Comparison of ENCODE assay signal across 12 cellular contexts in genomic region chr12:117580718-117581062, GRCh38.
DNase-seq lines count a peak whose midpoint lies in the region; ATAC-seq and TF ChIP-seq lines count a peak whose summit lies in the region.
"Had no signal": no experiment of that assay in that cellular context is flagged by ENCODE, and none has a peak within 500 bp of the region (broad histone marks: within the 10 kb centered on the region; RNA-seq: fewer than 3 reads in every experiment).

No MANE protein-coding gene starts in this region.

- no peak for ATAC-seq in activated CD4-positive, alpha-beta T cell treated with anti-CD3 and anti-CD28 coated beads for 36 hours
- ATAC-seq in GM18909 (IDR thresholded peaks at IDR 0.05; ENCODE audit: poor library complexity, unreplicated experiment), result no peak

- POLR2A ChIA-PET in activated CD4-positive, alpha-beta T cell treated with anti-CD3 and anti-CD28 coated beads for 36 hours (lab: Charles Lee), result no interaction called here

- H3K4me1 ChIP-seq in tibial artery, result no peaks in the 10 kb centered on the region
- H3K4me1 ChIP-seq: lower lobe of right lung had no signal

- H3K4me1 Mint-ChIP-seq in activated CD4-positive, alpha-beta T cell treated with anti-CD3 and anti-CD28 coated beads for 36 hours, result no peaks in the 10 kb centered on the region

- no peak for TF ChIP-seq CTCF in tibial artery (IDR thresholded peaks at IDR 0.05)

- CTCF ChIA-PET in activated CD4-positive, alpha-beta T cell treated with anti-CD3 and anti-CD28 coated beads for 36 hours (lab: Charles Lee), result interaction anchor here (2.4 kb wide), 1 partner anchor 8 kb away, joined by 9 read pairs; no protein-coding TSS in a partner anchor

- no peak overlapping the region for H3K4me3 ChIP-seq in tibial artery
- H3K4me3 ChIP-seq: lower lobe of right lung had no signal

- H3K27me3 Mint-ChIP-seq in activated CD4-positive, alpha-beta T cell treated with anti-CD3 and anti-CD28 coated beads for 36 hours, result no peaks in the 10 kb centered on the region

- H3K27me3 ChIP-seq in tibial artery, result peaks cover 0 to 7% of the 10 kb centered on the region in 2 donors

- H3K4me3 Mint-ChIP-seq in activated CD4-positive, alpha-beta T cell treated with anti-CD3 and anti-CD28 coated beads for 36 hours, result no peak overlapping the region
- H3K4me3 Mint-ChIP-seq: dendritic cell treated with granulocyte-macrophage colony-stimulating factor and Interleukin-4, amounts not matched to agents 40 ng/mL and 50 ng/mL, for 4 days had no signal

- no peak overlapping the region for H3K27ac Mint-ChIP-seq in activated CD4-positive, alpha-beta T cell treated with anti-CD3 and anti-CD28 coated beads for 36 hours
- H3K27ac Mint-ChIP-seq: dendritic cell treated with granulocyte-macrophage colony-stimulating factor and Interleukin-4, amounts not matched to agents 40 ng/mL and 50 ng/mL, for 4 days had no signal

- no peaks in the 10 kb centered on the region for H3K9me3 ChIP-seq in tibial artery
- H3K9me3 ChIP-seq: lower lobe of right lung had no signal

- H3K9me3 Mint-ChIP-seq in activated CD4-positive, alpha-beta T cell treated with anti-CD3 and anti-CD28 coated beads for 36 hours (ENCODE audit: low read depth), result no peaks in the 10 kb centered on the region
- H3K9me3 Mint-ChIP-seq: dendritic cell treated with granulocyte-macrophage colony-stimulating factor and Interleukin-4, amounts not matched to agents 40 ng/mL and 50 ng/mL, for 4 days had no signal

- intact Hi-C loops in activated CD4-positive, alpha-beta T cell treated with anti-CD3 and anti-CD28 coated beads for 36 hours (cut with DNase I, micrococcal nuclease), result no loop called here
- intact Hi-C loops in tibial artery (cut with DNase I; ENCODE audit: low total_unique reads), result no loop called here

- peak; percentile 5 for DNase-seq in activated CD4-positive, alpha-beta T cell treated with anti-CD3 and anti-CD28 coated beads for 36 hours
- DNase-seq in activated CD4-positive, alpha-beta T cell treated with anti-CD3 and anti-CD28 coated beads, Interleukin-2, amount 50 U/mL, for 4 hours, result no peak
- DNase-seq in NCI-H2171 (lab: John Stamatoyannopoulos, UW) (peak; percentile 43), globus pallidus (ENCODE audit: low spot score) (peak; percentile 14), tibial artery (peak; percentile 31 to 79), NK-92 (lab: John Stamatoyannopoulos, UW; ENCODE audit: unreplicated experiment) (no peak), NCI-H345 treated with DMSO at 0.1 percent for 48 hours (lab: John Stamatoyannopoulos, UW; ENCODE audit: unreplicated experiment) (no peak)
- DNase-seq: lower lobe of right lung, NCI-H1105 had no signal

- H3K36me3 ChIP-seq in tibial artery, result no peaks in the 10 kb centered on the region
- H3K36me3 ChIP-seq: lower lobe of right lung had no signal

- no peaks in the 10 kb centered on the region for H3K36me3 Mint-ChIP-seq in activated CD4-positive, alpha-beta T cell treated with anti-CD3 and anti-CD28 coated beads for 36 hours (ENCODE audit: low read depth)

- H3K27ac ChIP-seq in tibial artery, result no peak overlapping the region
- H3K27ac ChIP-seq: C4-2B, lower lobe of right lung had no signal

Comparison
In these comparisons a context has a peak if more than half of its experiments do, and no peak if none do; other contexts are left out.
1. DNase-seq: peak in activated CD4-positive, alpha-beta T cell treated with anti-CD3 and anti-CD28 coated beads for 36 hours (single experiment), NCI-H2171 (single experiment), globus pallidus (single experiment) and tibial artery (2 of 2); none in activated CD4-positive, alpha-beta T cell treated with anti-CD3 and anti-CD28 coated beads, Interleukin-2, amount 50 U/mL, for 4 hours (0 of 2), NK-92 (single experiment) and NCI-H345 treated with DMSO at 0.1 percent for 48 hours (single experiment).